ENCODE assay signal across 8 cellular contexts in genomic region chr5:176837707-176838115, GRCh38. TPM values are rescaled to one million over a fixed set of nuclear protein-coding genes. Genes with fewer than 3 reads are reported as not detected.
DNase-seq lines count a peak whose midpoint lies in the region; ATAC-seq and TF ChIP-seq lines count a peak whose summit lies in the region.

No MANE protein-coding gene starts in this region.

- no peak overlapping the region for H2AK5ac ChIP-seq in H9 (ENCODE audit: insufficient read length, low read length)

- H4K5ac ChIP-seq in H9 (ENCODE audit: insufficient read length, low read depth, low read length): no peak overlapping the region

- no peak overlapping the region for H3K14ac ChIP-seq in H9 (ENCODE audit: insufficient read depth, low read length)

- H3K23me2 ChIP-seq in H9 (ENCODE audit: insufficient read length, low read depth, low read length, poor library complexity, severe bottlenecking): no peaks in the 10 kb centered on the region

- H2BK120ac ChIP-seq in H9 (ENCODE audit: low read depth, low read length, poor library complexity, severe bottlenecking): no peak overlapping the region

- H4K91ac ChIP-seq in H9 (ENCODE audit: insufficient read length, low read depth, low read length): no peak overlapping the region

- H3K23ac ChIP-seq in H9 (ENCODE audit: insufficient read length, low read depth, low read length): no peak overlapping the region

- no peak overlapping the region for H3K9ac ChIP-seq in H9 (ENCODE audit: extremely low read depth, insufficient read length, low read length)

- H3K79me1 ChIP-seq in H9 (ENCODE audit: insufficient read depth, low read depth, low read length, poor library complexity, severe bottlenecking): no peaks in the 10 kb centered on the region

- no peak overlapping the region for H3K18ac ChIP-seq in H9 (ENCODE audit: insufficient read length, low read depth, low read length)

- TF ChIP-seq POLR2A in adrenal gland (IDR thresholded peaks at IDR 0.05): no peak
- no peak for TF ChIP-seq POLR2A in gastrocnemius medialis (IDR thresholded peaks at IDR 0.05)

- no peak overlapping the region for H3K4me3 ChIP-seq in adrenal gland
- H3K4me3 ChIP-seq in right cardiac atrium (ENCODE audit: low read length): no peak overlapping the region
- no peak overlapping the region for H3K4me3 ChIP-seq in gastrocnemius medialis

- no peak overlapping the region; a peak in 1 of 5 replicates for H3K4me3 Mint-ChIP-seq in H9

- H3K27ac Mint-ChIP-seq in H9: no peak overlapping the region

- no peaks in the 10 kb centered on the region for H3K79me2 ChIP-seq in H9 (ENCODE audit: insufficient read depth, low read length)

- peak; percentile 91 to 94 for ATAC-seq in right cardiac atrium
- ATAC-seq in gastrocnemius medialis: no peak
- ATAC-seq in GM21737 (IDR thresholded peaks at IDR 0.05; ENCODE audit: unreplicated experiment): no peak

- peaks cover 66% of the 10 kb centered on the region for H3K27me3 Mint-ChIP-seq in H9 (ENCODE audit: low read depth)

- H3K27me3 ChIP-seq in H9 (ENCODE audit: insufficient read depth, low read length): no peaks in the 10 kb centered on the region; the same call in 1 of the 2 replicates
- H3K27me3 ChIP-seq in adrenal gland: peaks cover 3% of the 10 kb centered on the region
- no peaks in the 10 kb centered on the region for H3K27me3 ChIP-seq in right cardiac atrium (ENCODE audit: control insufficient read depth, insufficient read depth)
- H3K27me3 ChIP-seq in gastrocnemius medialis: peaks cover 0 to 18% (median 7%) of the 10 kb centered on the region in 3 donors

- intact Hi-C loops in adrenal gland (cut with DNase I) (no loop called here), right cardiac atrium (cut with DNase I) (no loop called here), gastrocnemius medialis (cut with DNase I; ENCODE audit: low total_unique reads) (no loop called here)

- no peak overlapping the region for H2BK20ac ChIP-seq in H9 (ENCODE audit: low read depth, low read length, poor library complexity, severe bottlenecking)

- in situ Hi-C loops in gastrocnemius medialis (cut with MboI; ENCODE audit: low sequenced_read_pairs in 4 of 4): no loop called here

- no peak overlapping the region for H3T11ph ChIP-seq in H9 (ENCODE audit: low read length)

- H3K27ac ChIP-seq in H9 (ENCODE audit: insufficient read length, low read depth, low read length) (no peak overlapping the region), adrenal gland (peak overlapping the region in 1 of 5 donors; percentile 64), right cardiac atrium (ENCODE audit: low read length) (no peak overlapping the region), gastrocnemius medialis (no peak overlapping the region)

- WGBS in H9 (ENCODE audit: extremely low coverage, insufficient read length, low lambda C conversion rate): no CpG with 5 or more reads among the region's 16 CpGs
- 15 to 33% (median 18%) methylated on average over 10 to 16 of the region's 16 CpGs for WGBS in adrenal gland, 4 donors
- 17% methylated on average over 16 of the region's 16 CpGs for WGBS in right cardiac atrium

- no peak overlapping the region for H3K56ac ChIP-seq in H9 (ENCODE audit: insufficient read length, low read depth, low read length)

- no peaks in the 10 kb centered on the region for H3K4me1 ChIP-seq in H9 (ENCODE audit: insufficient read depth, low read length)
- no peaks in the 10 kb centered on the region for H3K4me1 ChIP-seq in adrenal gland (replicated peaks in 1 of 2)
- H3K4me1 ChIP-seq in right cardiac atrium (ENCODE audit: control insufficient read depth, insufficient read depth, low read length): no peaks in the 10 kb centered on the region
- no peaks in the 10 kb centered on the region for H3K4me1 ChIP-seq in gastrocnemius medialis

- H4K20me1 ChIP-seq in H9 (ENCODE audit: control insufficient read depth, insufficient read depth, insufficient read length): no peaks in the 10 kb centered on the region

- H3K36me3 ChIP-seq in adrenal gland (replicated peaks in 1 of 2) (no peaks in the 10 kb centered on the region), gastrocnemius medialis (no peaks in the 10 kb centered on the region)

- H3K9me3 ChIP-seq in H9 (ENCODE audit: control insufficient read depth, low read depth, low read length) (no peaks in the 10 kb centered on the region), adrenal gland (replicated peaks in 1 of 3) (no peaks in the 10 kb centered on the region), right cardiac atrium (ENCODE audit: control insufficient read depth, low read length) (no peaks in the 10 kb centered on the region), gastrocnemius medialis (no peaks in the 10 kb centered on the region)

- H3K9me3 Mint-ChIP-seq in H9: no peaks in the 10 kb centered on the region; a peak in 1 of 5 replicates

- H2BK12ac ChIP-seq in H9 (ENCODE audit: insufficient read length, low read depth, low read length): no peak overlapping the region

- no peaks in the 10 kb centered on the region for H3K36me3 Mint-ChIP-seq in H9 (ENCODE audit: insufficient read depth in 1 of 3, low read depth in 3 of 3)

- H3K4ac ChIP-seq in H9 (ENCODE audit: low read depth, low read length): no peak overlapping the region

- no peak overlapping the region for H4K8ac ChIP-seq in H9 (replicated peaks; ENCODE audit: insufficient read length, low read depth, low read length)

- TF ChIP-seq CTCF in H9 (conservative IDR thresholded peaks at IDR 0.05) (no peak), adrenal gland (IDR thresholded peaks at IDR 0.05) (no peak), gastrocnemius medialis (IDR thresholded peaks at IDR 0.05 in 4 of 5, conservative IDR thresholded peaks at IDR 0.05 in 1 of 5) (no peak)

- peak; percentile 92 for DNase-seq in H9
- DNase-seq in T-helper 1 cell: peak; percentile 42 to 65 (median 60)
- peak; percentile 87 to 96 (median 94) for DNase-seq in adrenal gland
- DNase-seq in right cardiac atrium: peak; percentile 94 to 97 (median 97)
- peak; percentile 48 to 52 for DNase-seq in gastrocnemius medialis
- DNase-seq in mesenteric fat pad (ENCODE audit: low spot score): no peak
- no peak for DNase-seq in occipital lobe (lab: John Stamatoyannopoulos, UW)

- H3K4me2 ChIP-seq in H9 (ENCODE audit: insufficient read depth, insufficient read length, low read length): no peak overlapping the region

- H2AFZ ChIP-seq in H9 (ENCODE audit: low read length): no peak overlapping the region

- no peak overlapping the region for H2BK5ac ChIP-seq in H9 (ENCODE audit: insufficient read length, low read length)

- no peak overlapping the region for H2BK15ac ChIP-seq in H9 (ENCODE audit: low read depth, low read length)

- H3K4me1 Mint-ChIP-seq in H9: peaks cover 13 to 25% of the 10 kb centered on the region in 2 experiments

RNA-seq across cellular contexts. Expression of gene UNC5A, which starts 27.4 kb away (rescaled TPM):
- 4.4 and 5.3 TPM in 2 replicates for total RNA-seq in H9 (2021)
- 1 to 10 TPM in 3 of 8 donors, under 1 TPM in 3, not detected in 2; 0.06 to 10.0 (median 2.6) TPM for total RNA-seq in adrenal gland
- polyA plus RNA-seq in adrenal gland: 10 to 100 TPM in 1 of 3 donors, 1 to 10 TPM in 2; 2.2 to 19.7 (median 4.8) TPM
- total RNA-seq in right cardiac atrium: under 1 TPM; 0.17 to 0.85 (median 0.44) TPM
- 0.68 TPM for polyA plus RNA-seq in right cardiac atrium
- total RNA-seq in gastrocnemius medialis: under 1 TPM in 2 of 4 donors, not detected in 2; 0.10 to 0.55 TPM
- total RNA-seq in mesenteric fat pad: 0.29 TPM
- 8.3 TPM for total RNA-seq in occipital lobe

Comparison
In these comparisons a context has a peak if more than half of its experiments do, and no peak if none do; other contexts are left out.
1. DNase-seq: peak in H9 (single experiment), T-helper 1 cell (5 of 5), adrenal gland (7 of 7), right cardiac atrium (3 of 3) and gastrocnemius medialis (2 of 2); none in mesenteric fat pad (single experiment) and occipital lobe (single experiment).
2. ATAC-seq: peak in right cardiac atrium (2 of 2); none in gastrocnemius medialis (0 of 2) and GM21737 (single experiment).